ENCODE assay signal across 8 cellular contexts in the genomic region with DNA sequence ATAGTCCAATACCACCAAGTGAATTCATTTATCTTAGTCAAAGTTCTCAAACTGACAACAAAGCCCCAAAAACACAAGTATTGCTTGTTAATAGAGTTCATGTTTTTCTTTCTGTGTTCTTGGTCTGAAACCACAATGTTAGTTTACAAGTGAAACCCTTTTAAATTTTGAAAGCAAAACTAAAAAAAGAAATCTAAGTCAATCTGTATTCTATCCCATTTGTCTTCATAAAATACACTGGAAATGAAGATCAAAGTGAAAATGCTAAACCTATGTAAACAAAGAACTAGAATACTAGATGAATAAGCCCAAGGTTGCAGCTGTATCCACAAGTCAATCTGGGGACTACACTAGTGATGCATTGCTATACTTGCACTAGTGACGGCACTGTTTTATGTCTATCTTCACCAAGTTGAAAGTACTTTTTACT. TPM values are rescaled to one million over a fixed set of nuclear protein-coding genes. Genes with fewer than 3 reads are reported as not detected.
DNase-seq lines count a peak whose midpoint lies in the region; ATAC-seq and TF ChIP-seq lines count a peak whose summit lies in the region.

No MANE protein-coding gene starts in this region.

- H3K27ac Mint-ChIP-seq in glutamatergic neuron (ENCODE audit: unreplicated experiment): no peak overlapping the region

- peak overlapping the region; percentile 89 for H3K4me2 ChIP-seq in OCI-LY3 (ENCODE audit: low read length)
- H3K4me2 ChIP-seq in hepatocyte: no peak overlapping the region

- no peak overlapping the region for H3K4me3 Mint-ChIP-seq in glutamatergic neuron (ENCODE audit: unreplicated experiment)

- DNase-seq in H4 (ENCODE audit: low spot score) (peak; percentile 16), hepatocyte (ENCODE audit: low spot score) (no peak), DMS153 (lab: John Stamatoyannopoulos, UW) (no peak), foreskin melanocyte (no peak), amniotic stem cell (lab: John Stamatoyannopoulos, UW) (no peak), glutamatergic neuron (no peak)

- peaks cover 88% of the 10 kb centered on the region for H3K79me2 ChIP-seq in OCI-LY3 (ENCODE audit: low read length)
- H3K79me2 ChIP-seq in hepatocyte: peaks cover 100% of the 10 kb centered on the region

- no peak for TF ChIP-seq CTCF in OCI-LY3 (IDR thresholded peaks at IDR 0.05; ENCODE audit: low read depth, low read length)
- no peak for TF ChIP-seq CTCF in hepatocyte (IDR thresholded peaks at IDR 0.05; ENCODE audit: poor library complexity)
- TF ChIP-seq CTCF in glutamatergic neuron (IDR thresholded peaks at IDR 0.05; ENCODE audit: partially characterized antibody, unreplicated experiment): no peak

- no peak overlapping the region for H2AFZ ChIP-seq in OCI-LY3 (ENCODE audit: low read depth, low read length)
- H2AFZ ChIP-seq in hepatocyte: no peak overlapping the region

- peaks cover 3% of the 10 kb centered on the region for H3K9me3 Mint-ChIP-seq in glutamatergic neuron (ENCODE audit: unreplicated experiment)

- H3K4me1 Mint-ChIP-seq in glutamatergic neuron (ENCODE audit: low read depth, unreplicated experiment): peaks cover 9% of the 10 kb centered on the region

- 61% methylated on average over 1 of the region's 1 CpG for WGBS in hepatocyte (ENCODE audit: low lambda C conversion rate, missing lambda C conversion rate)

- H3K36me3 Mint-ChIP-seq in glutamatergic neuron (ENCODE audit: unreplicated experiment): no peaks in the 10 kb centered on the region

- H3K4me3 ChIP-seq in OCI-LY3 (ENCODE audit: low read length) (peak overlapping the region; percentile 57), hepatocyte (no peak overlapping the region)

- H3K27me3 ChIP-seq in OCI-LY3 (ENCODE audit: low read depth, low read length) (no peaks in the 10 kb centered on the region), hepatocyte (no peaks in the 10 kb centered on the region)

- H3K9ac ChIP-seq in OCI-LY3 (ENCODE audit: low read length): no peak overlapping the region; the same call in 1 of the 2 replicates

- H4K20me1 ChIP-seq in OCI-LY3 (ENCODE audit: insufficient read depth, low read length) (peaks cover 45% of the 10 kb centered on the region), hepatocyte (ENCODE audit: insufficient read depth, poor library complexity, severe bottlenecking) (peaks cover 81% of the 10 kb centered on the region)

- H3K4me1 ChIP-seq in OCI-LY3 (ENCODE audit: low read length) (peaks cover 46% of the 10 kb centered on the region), hepatocyte (ENCODE audit: insufficient read depth) (peaks cover 11% of the 10 kb centered on the region)

- no peaks in the 10 kb centered on the region for H3K9me3 ChIP-seq in OCI-LY3 (ENCODE audit: insufficient read depth, low read length)
- no peaks in the 10 kb centered on the region for H3K9me3 ChIP-seq in hepatocyte (ENCODE audit: low read depth)

- H3K9me2 ChIP-seq in hepatocyte (replicated peaks; ENCODE audit: insufficient read depth): no peaks in the 10 kb centered on the region

- H3K36me3 ChIP-seq in OCI-LY3 (replicated peaks; ENCODE audit: low read depth, low read length) (no peaks in the 10 kb centered on the region), hepatocyte (replicated peaks; ENCODE audit: insufficient read depth, low read depth) (no peaks in the 10 kb centered on the region)

- peak; percentile 53 for ATAC-seq in GM18511 (IDR thresholded peaks at IDR 0.05; ENCODE audit: unreplicated experiment)

- H3K27me3 Mint-ChIP-seq in glutamatergic neuron (ENCODE audit: unreplicated experiment): no peaks in the 10 kb centered on the region

- peak overlapping the region; percentile 66 for H3K27ac ChIP-seq in OCI-LY3 (ENCODE audit: low read length)
- H3K27ac ChIP-seq in hepatocyte: peak overlapping the region; percentile 11

RNA-seq across cellular contexts. Expression of a gene that starts 10.4 kb away (rescaled TPM):
- 23.5 and 29.0 TPM in 2 replicates for total RNA-seq in H4 (2014; rRNA removed; shearing (Covaris generic))
- total RNA-seq in hepatocyte (92.4 and 98.6 TPM in 2 replicates), glutamatergic neuron (ENCODE audit: unreplicated experiment) (99.5 TPM)
- 41.0 and 49.7 TPM in 2 replicates for polyA plus RNA-seq in hepatocyte

RNA-seq across cellular contexts. Expression of a gene that starts 38.0 kb away (rescaled TPM):
- 9.3 and 9.4 TPM in 2 replicates for total RNA-seq in H4 (2014; rRNA removed; shearing (Covaris generic))
- 5.1 and 6.0 TPM in 2 replicates for total RNA-seq in hepatocyte
- polyA plus RNA-seq in hepatocyte: 4.3 and 4.7 TPM in 2 replicates
- total RNA-seq in glutamatergic neuron (ENCODE audit: unreplicated experiment): 44.0 TPM
